In genomic region chr7:52413051-52413450, GRCh38 we compare ENCODE assay signal across 28 cellular contexts.
"Had no signal": no experiment of that assay in that cellular context is flagged by ENCODE, and none has a peak within 500 bp of the region (broad histone marks: within the 10 kb centered on the region; RNA-seq: fewer than 3 reads in every experiment).

No MANE protein-coding gene starts in this region.

- H3K27ac ChIP-seq: neural progenitor cell, ovary, parathyroid adenoma, psoas muscle, right lobe of liver, sigmoid colon, stomach, thoracic aorta, thyroid gland, tibial nerve, upper lobe of left lung, vagina had no signal

- H3K36me3 Mint-ChIP-seq: neural progenitor cell; stimulated activated effector memory CD8-positive, alpha-beta T cell treated with anti-CD3 and anti-CD28 coated beads, Interleukin-12 subunit alpha, Interleukin-12 subunit beta, amount 100 ng/mL, for 72 hours; stimulated activated naive B cell treated with anti-CD40 and anti-IgM and Interleukin-4, amounts not matched to agents 10 μg/mL and 1 μg/mL and 100 μg/mL, for 72 hours had no signal

- H2AFZ ChIP-seq: neural progenitor cell, parathyroid adenoma had no signal

- FAIRE-seq: urothelium cell line had no signal

- H3K4me3 ChIP-seq: neural progenitor cell, ovary, psoas muscle, right lobe of liver, sigmoid colon, stomach, thoracic aorta, thyroid gland, tibial nerve, upper lobe of left lung, vagina had no signal

- DNase-seq: natural killer cell; occipital lobe; ovary; posterior cingulate gyrus; psoas muscle; right cardiac atrium; right lobe of liver; sigmoid colon; stimulated activated CD4-positive, alpha-beta T cell treated with anti-CD3 and anti-CD28 coated beads, Interleukin-15, amount 100 ng/mL, for 24 hours; stimulated activated CD4-positive, alpha-beta T cell treated with anti-CD3 and anti-CD28 coated beads, Interleukin-2, amount 100 ng/mL, for 24 hours; stimulated activated CD4-positive, alpha-beta T cell treated with anti-CD3 and anti-CD28 coated beads, Interleukin-2, amount 100 ng/mL, for 48 hours; stimulated activated CD4-positive, alpha-beta T cell treated with anti-CD3 and anti-CD28 coated beads, Interleukin-4, amount 100 ng/mL, for 24 hours; stimulated activated naive B cell treated with anti-CD40 and anti-IgM and Interleukin-4, amounts not matched to agents 10 μg/mL and 1 μg/mL and 100 μg/mL, for 72 hours; stimulated activated naive CD4-positive, alpha-beta T cell treated with Interleukin-2 at 50 U/mL for 16 hours; stomach; thyroid gland; trophoblast cell; upper lobe of left lung had no signal

- H3K4me1 Mint-ChIP-seq: natural killer cell; nephron; neural progenitor cell; stimulated activated effector memory CD8-positive, alpha-beta T cell treated with anti-CD3 and anti-CD28 coated beads, Interleukin-12 subunit alpha, Interleukin-12 subunit beta, amount 100 ng/mL, for 72 hours; stimulated activated naive B cell treated with anti-CD40 and anti-IgM and Interleukin-4, amounts not matched to agents 10 μg/mL and 1 μg/mL and 100 μg/mL, for 72 hours had no signal

- H3K4me3 Mint-ChIP-seq: natural killer cell; nephron; neural progenitor cell; stimulated activated effector memory CD8-positive, alpha-beta T cell treated with anti-CD3 and anti-CD28 coated beads, Interleukin-12 subunit alpha, Interleukin-12 subunit beta, amount 100 ng/mL, for 72 hours; stimulated activated naive B cell treated with anti-CD40 and anti-IgM and Interleukin-4, amounts not matched to agents 10 μg/mL and 1 μg/mL and 100 μg/mL, for 72 hours; stimulated activated naive CD8-positive, alpha-beta T cell treated with anti-CD3 and anti-CD28 coated beads, Interleukin-15, Interleukin-2, amounts not matched to agents 100 ng/mL and 50 ng/mL, for 24 hours had no signal

- H3K9me3 ChIP-seq: ovary, psoas muscle, right lobe of liver, thoracic aorta, thyroid gland, tibial nerve, upper lobe of left lung, vagina had no signal

- H3K27ac Mint-ChIP-seq: natural killer cell; nephron; neural progenitor cell; progenitor cell of endocrine pancreas; stimulated activated effector memory CD8-positive, alpha-beta T cell treated with anti-CD3 and anti-CD28 coated beads, Interleukin-12 subunit alpha, Interleukin-12 subunit beta, amount 100 ng/mL, for 72 hours; stimulated activated naive B cell treated with anti-CD40 and anti-IgM and Interleukin-4, amounts not matched to agents 10 μg/mL and 1 μg/mL and 100 μg/mL, for 72 hours; stimulated activated naive CD8-positive, alpha-beta T cell treated with anti-CD3 and anti-CD28 coated beads, Interleukin-15, Interleukin-2, amounts not matched to agents 100 ng/mL and 50 ng/mL, for 24 hours had no signal

- H3K4me1 ChIP-seq: neural progenitor cell, parathyroid adenoma, psoas muscle, right lobe of liver, sigmoid colon, stomach, thyroid gland, tibial nerve, upper lobe of left lung, vagina had no signal

- H3K9ac ChIP-seq: neural progenitor cell, parathyroid adenoma had no signal

- H3K27me3 Mint-ChIP-seq: progenitor cell of endocrine pancreas; stimulated activated naive B cell treated with anti-CD40 and anti-IgM and Interleukin-4, amounts not matched to agents 10 μg/mL and 1 μg/mL and 100 μg/mL, for 72 hours; stimulated activated naive CD8-positive, alpha-beta T cell treated with anti-CD3 and anti-CD28 coated beads, Interleukin-15, Interleukin-2, amounts not matched to agents 100 ng/mL and 50 ng/mL, for 24 hours had no signal

- H3K36me3 ChIP-seq: neural progenitor cell, ovary, right lobe of liver, sigmoid colon, stomach, thoracic aorta, thyroid gland, tibial nerve, upper lobe of left lung, vagina had no signal

- H3K79me2 ChIP-seq: parathyroid adenoma had no signal

- H3K9me3 Mint-ChIP-seq: nephron, neural progenitor cell had no signal

- H3K27me3 ChIP-seq: neural progenitor cell, ovary, right lobe of liver, sigmoid colon, stomach, thyroid gland, tibial nerve, upper lobe of left lung, vagina had no signal

- H3K4me2 ChIP-seq: neural progenitor cell had no signal

- ATAC-seq: natural killer cell; psoas muscle; right cardiac atrium; right lobe of liver; stimulated activated effector memory CD8-positive, alpha-beta T cell treated with anti-CD3 and anti-CD28 coated beads, Interleukin-12 subunit alpha, Interleukin-12 subunit beta, amount 100 ng/mL, for 72 hours; stimulated activated naive B cell treated with anti-CD40 and anti-IgM and Interleukin-4, amounts not matched to agents 10 μg/mL and 1 μg/mL and 100 μg/mL, for 72 hours had no signal
